8 cellular contexts compared by ENCODE assay signal in genomic region chr9:97985058-97985861, GRCh38. TPM values are rescaled to one million over a fixed set of nuclear protein-coding genes. Genes with fewer than 3 reads are reported as not detected.
DNase-seq lines count a peak whose midpoint lies in the region; ATAC-seq, FAIRE-seq and TF ChIP-seq lines count a peak whose summit lies in the region.

No MANE protein-coding gene starts in this region.

- DNase-seq in Caco-2 (peak; percentile 54 to 57), GM23338 (ENCODE audit: low spot score) (peak; percentile 47), OCI-M1 (lab: John Stamatoyannopoulos, UW) (peak; percentile 67), astrocyte (ENCODE audit: low read depth) (no peak), kidney (no peak), middle frontal gyrus (ENCODE audit: extremely low spot score, low spot score) (no peak)
- DNase-seq in stimulated activated CD4-positive, alpha-beta T cell treated with anti-CD3 and anti-CD28 coated beads, Interleukin-4, amount 100 ng/mL, for 4 hours: peak; percentile 36 to 50

- POLR2A ChIA-PET in Caco-2 (lab: Charles Lee): interaction anchor here (0.7 kb wide), 1 partner anchor 12 kb away, joined by 3 read pairs; no protein-coding TSS in a partner anchor

- H3K79me2 ChIP-seq in GM23338 (replicated peaks; ENCODE audit: insufficient read depth) (peaks cover 53% of the 10 kb centered on the region), astrocyte (ENCODE audit: insufficient read depth, low read length) (peaks cover 69% of the 10 kb centered on the region)

- H3K4me1 ChIP-seq in Caco-2 (peaks cover 19% of the 10 kb centered on the region), GM23338 (ENCODE audit: insufficient read depth) (peaks cover 20% of the 10 kb centered on the region; the same call in 1 of the 2 replicates), astrocyte (ENCODE audit: insufficient read depth, low read length) (peaks cover 18% of the 10 kb centered on the region), kidney (ENCODE audit: control insufficient read depth in 1 of 2, insufficient read depth in 1 of 2, low read depth in 1 of 2, low read length in 2 of 2) (peaks cover 3 to 5% of the 10 kb centered on the region in 2 donors)

- H3K9me3 Mint-ChIP-seq in Caco-2 (ENCODE audit: unreplicated experiment) (no peaks in the 10 kb centered on the region), GM23338 (peaks cover 3% of the 10 kb centered on the region; the same call in 1 of the 3 replicates), astrocyte (ENCODE audit: unreplicated experiment) (no peaks in the 10 kb centered on the region)

- TSS peak; percentile 28 for BruUV-seq in Caco-2 (replicated peaks; lab: Mats Ljungman, UMichigan)

- H3K4me3 ChIP-seq in Caco-2 (ENCODE audit: low read depth, low read length) (peak overlapping the region; percentile 96), GM23338 (peak overlapping the region; percentile 93), astrocyte (ENCODE audit: insufficient read depth, low read depth, low read length) (peak overlapping the region; percentile 78), kidney (ENCODE audit: low read length in 2 of 2) (peak overlapping the region; percentile 36 to 76)

- H3K27ac Mint-ChIP-seq in Caco-2 (ENCODE audit: unreplicated experiment) (peak overlapping the region; percentile 92), GM23338 (no peak overlapping the region), astrocyte (ENCODE audit: unreplicated experiment) (peak overlapping the region; percentile 62)

- H3K27me3 ChIP-seq in Caco-2 (replicated peaks; ENCODE audit: control insufficient read depth, insufficient read depth, low read length) (no peaks in the 10 kb centered on the region), GM23338 (ENCODE audit: insufficient read depth) (peaks cover 54% of the 10 kb centered on the region), astrocyte (ENCODE audit: insufficient read depth, low read length) (no peaks in the 10 kb centered on the region)

- H3K4me3 Mint-ChIP-seq in Caco-2 (ENCODE audit: unreplicated experiment) (peak overlapping the region; percentile 79), GM23338 (peak overlapping the region; percentile 69), astrocyte (ENCODE audit: unreplicated experiment) (peak overlapping the region; percentile 84)

- CTCF ChIA-PET in Caco-2 (lab: Charles Lee): no interaction called here

- H3K9ac ChIP-seq in astrocyte (ENCODE audit: low read length): peak overlapping the region; percentile 97
- H3K9ac ChIP-seq in kidney (ENCODE audit: low read length in 2 of 2): peak overlapping the region in 1 of 2 donors; percentile 43

- no peak for TF ChIP-seq CTCF in Caco-2 (IDR thresholded peaks at IDR 0.05; ENCODE audit: insufficient read depth in 1 of 2, low read depth in 1 of 2, low read length in 1 of 2, severe bottlenecking in 1 of 2, unreplicated experiment in 1 of 2)
- no peak for TF ChIP-seq CTCF in GM23338 (conservative IDR thresholded peaks at IDR 0.05; ENCODE audit: low read depth in 2 of 2)
- no peak for TF ChIP-seq CTCF in astrocyte (IDR thresholded peaks at IDR 0.05; ENCODE audit: insufficient read depth, low read depth, low read length)
- TF ChIP-seq CTCF in kidney (IDR thresholded peaks at IDR 0.05; ENCODE audit: borderline replicate concordance, extremely low read depth, insufficient read depth): no peak

- no peak overlapping the region for H2AFZ ChIP-seq in GM23338
- H2AFZ ChIP-seq in astrocyte (ENCODE audit: low read depth, low read length): peak overlapping the region; percentile 49

- H3K27me3 Mint-ChIP-seq in Caco-2 (ENCODE audit: insufficient read depth, unreplicated experiment) (no peaks in the 10 kb centered on the region), GM23338 (ENCODE audit: insufficient read depth, low read depth, poor library complexity) (peaks cover 41% of the 10 kb centered on the region), astrocyte (ENCODE audit: low read depth, unreplicated experiment) (no peaks in the 10 kb centered on the region)

- H3K36me3 ChIP-seq in Caco-2 (ENCODE audit: control insufficient read depth, insufficient read depth, low read length): no peaks in the 10 kb centered on the region
- H3K36me3 ChIP-seq in GM23338 (ENCODE audit: insufficient read depth): no peaks in the 10 kb centered on the region
- H3K36me3 ChIP-seq in astrocyte (ENCODE audit: insufficient read depth, low read length): no peaks in the 10 kb centered on the region
- H3K36me3 ChIP-seq in kidney (ENCODE audit: control insufficient read depth in 1 of 2, insufficient read depth in 2 of 2, low read length in 2 of 2): no peaks in the 10 kb centered on the region

- peaks cover 46% of the 10 kb centered on the region for H3K36me3 Mint-ChIP-seq in Caco-2 (ENCODE audit: insufficient read depth, unreplicated experiment)
- peaks cover 8% of the 10 kb centered on the region; the same call in 1 of the 3 replicates for H3K36me3 Mint-ChIP-seq in GM23338 (ENCODE audit: low read depth)
- no peaks in the 10 kb centered on the region for H3K36me3 Mint-ChIP-seq in astrocyte (ENCODE audit: low read depth, unreplicated experiment)

- no peak for ATAC-seq in GM23338
- no peak for ATAC-seq in HG03565 (IDR thresholded peaks at IDR 0.05; ENCODE audit: unreplicated experiment)

- H4K20me1 ChIP-seq in GM23338 (replicated peaks; ENCODE audit: insufficient read depth) (peaks cover 50% of the 10 kb centered on the region), astrocyte (ENCODE audit: insufficient read depth, low read length) (peaks cover 46% of the 10 kb centered on the region)

- H3K4me2 ChIP-seq in GM23338: peak overlapping the region; percentile 87
- peak overlapping the region; percentile 91 for H3K4me2 ChIP-seq in astrocyte (ENCODE audit: low read length)

- intact Hi-C loops in Caco-2 (cut with micrococcal nuclease; ENCODE audit: unreplicated experiment): loop anchor here (5.0 to 10.0 kb wide), 2 partner anchors 270 to 353 kb away; partner anchors contain the start of genes NCBP1, TBC1D2 and TSTD2
- intact Hi-C loops in kidney (cut with DNase I): no loop called here

- no peaks in the 10 kb centered on the region for H3F3A ChIP-seq in GM23338 (replicated peaks; ENCODE audit: low read depth)

- H3K9me3 ChIP-seq in Caco-2 (no peaks in the 10 kb centered on the region), astrocyte (ENCODE audit: insufficient read depth, low read depth, low read length) (no peaks in the 10 kb centered on the region), kidney (ENCODE audit: control insufficient read depth in 1 of 2, low read length in 2 of 2) (no peaks in the 10 kb centered on the region)

- FAIRE-seq in astrocyte (lab: Jason Lieb, UNC): no peak
- FAIRE-seq in kidney (lab: Jason Lieb, UNC): no peak

- peaks cover 48% of the 10 kb centered on the region for H3K4me1 Mint-ChIP-seq in Caco-2 (ENCODE audit: low read depth, unreplicated experiment)
- peaks cover 18% of the 10 kb centered on the region for H3K4me1 Mint-ChIP-seq in GM23338
- peaks cover 40% of the 10 kb centered on the region for H3K4me1 Mint-ChIP-seq in astrocyte (ENCODE audit: low read depth, unreplicated experiment)

- H3K9me2 ChIP-seq in GM23338 (ENCODE audit: insufficient read depth): no peaks in the 10 kb centered on the region

- H3K27ac ChIP-seq in GM23338 (ENCODE audit: low read depth): no peak overlapping the region
- peak overlapping the region; percentile 25 for H3K27ac ChIP-seq in astrocyte (ENCODE audit: low read depth, low read length)
- H3K27ac ChIP-seq in kidney (ENCODE audit: low read depth in 2 of 2, low read length in 2 of 2): peak overlapping the region; percentile 66 to 95

TF ChIP-seq in GM23338, 12 proteins besides CTCF, POLR2A, EP300 and RAD21:
- TF ChIP-seq POLR2AphosphoS5 (IDR thresholded peaks at IDR 0.05; ENCODE audit: low read depth): no peak
- TF ChIP-seq JUNB (IDR thresholded peaks at IDR 0.05; ENCODE audit: unreplicated experiment): no peak
- peak; percentile 29 for TF ChIP-seq EZH2 (IDR thresholded peaks at IDR 0.05; ENCODE audit: low read depth, unreplicated experiment)
- no peak for TF ChIP-seq ZNF114 (CRISPR knock-in tag; IDR thresholded peaks at IDR 0.05)

RNA-seq across cellular contexts. Expression of gene ANP32B, which starts 2.1 kb away (rescaled TPM):
- total RNA-seq in Caco-2 (2022): 299 and 317 TPM in 2 replicates
- total RNA-seq in GM23338 (2014; rRNA removed; shearing (Covaris generic)): 13.1 and 21.0 TPM in 2 replicates
- 114 and 117 TPM in 2 replicates for polyA plus RNA-seq in GM23338 (2016; fragmentation: Nextera tagmentation; extraction: Ambion mirVana)
- total RNA-seq in astrocyte: 78.3 and 98.5 TPM in 2 replicates
- 101 TPM for total RNA-seq in kidney
- polyA plus RNA-seq in kidney (ENCODE audit: insufficient read depth, low read depth, low replicate concordance): 101 TPM

RNA-seq across cellular contexts. Expression of gene HEMGN, which starts 47.3 kb away (rescaled TPM):
- total RNA-seq in Caco-2 (2022): not detected in 2 replicates
- total RNA-seq in GM23338 (2014; rRNA removed; shearing (Covaris generic)): not detected in 2 replicates
- polyA plus RNA-seq in GM23338 (2016; fragmentation: Nextera tagmentation; extraction: Ambion mirVana): not detected in 2 replicates
- total RNA-seq in astrocyte: not detected in 2 replicates
- total RNA-seq in kidney: 0.16 TPM
- polyA plus RNA-seq in kidney (ENCODE audit: insufficient read depth, low read depth, low replicate concordance): not detected

Comparison
In these comparisons a context has a peak if more than half of its experiments do, and no peak if none do; other contexts are left out.
1. DNase-seq: peak in Caco-2 (2 of 2), GM23338 (single experiment), OCI-M1 (single experiment) and stimulated activated CD4-positive, alpha-beta T cell treated with anti-CD3 and anti-CD28 coated beads, Interleukin-4, amount 100 ng/mL, for 4 hours (2 of 2); none in astrocyte (single experiment), kidney (single experiment) and middle frontal gyrus (single experiment).
2. Peak in every context shown above with its lines, with median percentiles within 50 percentile points of each other: H3K4me3 ChIP-seq and H3K4me3 Mint-ChIP-seq.